Comparison of ENCODE assay signal across 1 cellular context in the genomic region with DNA sequence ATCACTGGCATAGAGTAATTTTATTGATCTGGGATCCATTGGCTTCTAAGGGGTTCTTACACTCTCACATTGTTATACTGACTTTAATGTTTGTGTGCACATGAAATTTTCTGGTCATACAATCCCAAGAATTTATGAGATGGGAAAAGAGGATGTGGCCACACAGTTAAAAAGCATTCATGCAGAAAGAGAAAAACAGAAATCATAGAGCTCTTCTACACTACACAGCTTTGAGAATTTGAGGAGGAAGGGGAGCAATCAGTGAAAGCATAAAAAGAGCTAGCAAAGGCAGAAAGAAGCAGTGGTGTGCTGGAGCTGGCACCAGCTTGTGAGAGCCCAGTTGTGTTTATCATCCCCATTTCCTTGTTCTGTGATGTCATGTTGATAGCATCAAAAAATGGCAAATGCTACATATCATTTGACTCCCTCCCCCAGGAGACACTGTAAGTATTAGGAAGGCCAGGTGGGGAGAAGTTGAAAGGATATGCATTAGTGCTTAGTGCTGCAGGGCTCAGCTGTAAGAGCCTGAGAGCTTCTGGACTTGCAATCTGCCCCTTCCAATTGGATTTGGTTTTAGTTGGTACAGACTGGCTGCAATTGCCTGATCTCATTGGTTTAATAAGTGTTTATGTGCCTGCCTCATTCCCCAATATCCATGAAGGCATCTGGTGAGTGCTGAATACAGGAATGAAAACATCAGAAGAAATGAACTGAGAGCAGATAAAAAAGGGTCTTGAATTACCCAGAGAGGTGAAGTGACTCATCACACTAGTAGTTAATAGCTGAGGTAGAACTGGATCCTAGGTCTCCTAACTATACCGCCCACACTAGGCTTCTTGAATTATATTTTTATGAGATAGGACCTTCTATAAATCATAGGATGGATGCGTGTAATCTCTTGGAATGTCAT.
TF ChIP-seq lines count a peak whose summit lies in the region.

No MANE protein-coding gene starts in this region.

TF ChIP-seq in HepG2, 621 proteins besides CTCF, POLR2A, EP300 and RAD21:
- TF ChIP-seq RCOR2 (CRISPR knock-in tag; IDR thresholded peaks at IDR 0.05) (no peak), MED8 (CRISPR knock-in tag; IDR thresholded peaks at IDR 0.05; ENCODE audit: insufficient replicate concordance) (no peak), KDM6A (CRISPR knock-in tag; IDR thresholded peaks at IDR 0.05; ENCODE audit: low read depth) (no peak), ZNF713 (CRISPR knock-in tag; IDR thresholded peaks at IDR 0.05) (no peak), ZNF17 (CRISPR knock-in tag; IDR thresholded peaks at IDR 0.05) (no peak), SMAD3 (CRISPR knock-in tag; IDR thresholded peaks at IDR 0.05) (no peak), ZNF672 (CRISPR knock-in tag; IDR thresholded peaks at IDR 0.05) (no peak), ZNF292 (CRISPR knock-in tag; IDR thresholded peaks at IDR 0.05; ENCODE audit: borderline replicate concordance, low read depth) (no peak), ZNF572 (CRISPR knock-in tag; IDR thresholded peaks at IDR 0.05) (no peak)
- TF ChIP-seq, protein P1, sequence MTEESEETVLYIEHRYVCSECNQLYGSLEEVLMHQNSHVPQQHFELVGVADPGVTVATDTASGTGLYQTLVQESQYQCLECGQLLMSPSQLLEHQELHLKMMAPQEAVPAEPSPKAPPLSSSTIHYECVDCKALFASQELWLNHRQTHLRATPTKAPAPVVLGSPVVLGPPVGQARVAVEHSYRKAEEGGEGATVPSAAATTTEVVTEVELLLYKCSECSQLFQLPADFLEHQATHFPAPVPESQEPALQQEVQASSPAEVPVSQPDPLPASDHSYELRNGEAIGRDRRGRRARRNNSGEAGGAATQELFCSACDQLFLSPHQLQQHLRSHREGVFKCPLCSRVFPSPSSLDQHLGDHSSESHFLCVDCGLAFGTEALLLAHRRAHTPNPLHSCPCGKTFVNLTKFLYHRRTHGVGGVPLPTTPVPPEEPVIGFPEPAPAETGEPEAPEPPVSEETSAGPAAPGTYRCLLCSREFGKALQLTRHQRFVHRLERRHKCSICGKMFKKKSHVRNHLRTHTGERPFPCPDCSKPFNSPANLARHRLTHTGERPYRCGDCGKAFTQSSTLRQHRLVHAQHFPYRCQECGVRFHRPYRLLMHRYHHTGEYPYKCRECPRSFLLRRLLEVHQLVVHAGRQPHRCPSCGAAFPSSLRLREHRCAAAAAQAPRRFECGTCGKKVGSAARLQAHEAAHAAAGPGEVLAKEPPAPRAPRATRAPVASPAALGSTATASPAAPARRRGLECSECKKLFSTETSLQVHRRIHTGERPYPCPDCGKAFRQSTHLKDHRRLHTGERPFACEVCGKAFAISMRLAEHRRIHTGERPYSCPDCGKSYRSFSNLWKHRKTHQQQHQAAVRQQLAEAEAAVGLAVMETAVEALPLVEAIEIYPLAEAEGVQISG (CRISPR knock-in tag; IDR thresholded peaks at IDR 0.05) = no peak
- TF ChIP-seq, protein P2, sequence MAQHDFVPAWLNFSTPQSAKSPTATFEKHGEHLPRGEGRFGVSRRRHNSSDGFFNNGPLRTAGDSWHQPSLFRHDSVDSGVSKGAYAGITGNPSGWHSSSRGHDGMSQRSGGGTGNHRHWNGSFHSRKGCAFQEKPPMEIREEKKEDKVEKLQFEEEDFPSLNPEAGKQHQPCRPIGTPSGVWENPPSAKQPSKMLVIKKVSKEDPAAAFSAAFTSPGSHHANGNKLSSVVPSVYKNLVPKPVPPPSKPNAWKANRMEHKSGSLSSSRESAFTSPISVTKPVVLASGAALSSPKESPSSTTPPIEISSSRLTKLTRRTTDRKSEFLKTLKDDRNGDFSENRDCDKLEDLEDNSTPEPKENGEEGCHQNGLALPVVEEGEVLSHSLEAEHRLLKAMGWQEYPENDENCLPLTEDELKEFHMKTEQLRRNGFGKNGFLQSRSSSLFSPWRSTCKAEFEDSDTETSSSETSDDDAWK (CRISPR knock-in tag; IDR thresholded peaks at IDR 0.05) = no peak
- TF ChIP-seq, protein P3, sequence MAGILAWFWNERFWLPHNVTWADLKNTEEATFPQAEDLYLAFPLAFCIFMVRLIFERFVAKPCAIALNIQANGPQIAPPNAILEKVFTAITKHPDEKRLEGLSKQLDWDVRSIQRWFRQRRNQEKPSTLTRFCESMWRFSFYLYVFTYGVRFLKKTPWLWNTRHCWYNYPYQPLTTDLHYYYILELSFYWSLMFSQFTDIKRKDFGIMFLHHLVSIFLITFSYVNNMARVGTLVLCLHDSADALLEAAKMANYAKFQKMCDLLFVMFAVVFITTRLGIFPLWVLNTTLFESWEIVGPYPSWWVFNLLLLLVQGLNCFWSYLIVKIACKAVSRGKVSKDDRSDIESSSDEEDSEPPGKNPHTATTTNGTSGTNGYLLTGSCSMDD (CRISPR knock-in tag; IDR thresholded peaks at IDR 0.05) = no peak
